1 cellular context compared by ENCODE assay signal in genomic region chr6:43781572-43781928, GRCh38.
TF ChIP-seq lines count a peak whose summit lies in the region.

No MANE protein-coding gene starts in this region.

TF ChIP-seq in SK-N-SH, 30 proteins besides CTCF, POLR2A, EP300 and RAD21 (continued from another document):
- TF ChIP-seq ZBTB33 (IDR thresholded peaks at IDR 0.05; ENCODE audit: borderline replicate concordance, low read depth): no peak
- no peak for TF ChIP-seq FOXJ3 (CRISPR knock-in tag; IDR thresholded peaks at IDR 0.05)
- TF ChIP-seq TAF1 (IDR thresholded peaks at IDR 0.05; ENCODE audit: borderline replicate concordance, low read depth, low read length): no peak
- TF ChIP-seq GATA2 (CRISPR knock-in tag; IDR thresholded peaks at IDR 0.05): no peak
- TF ChIP-seq REST (IDR thresholded peaks at IDR 0.05; ENCODE audit: low read depth, low read length): no peak
